In genomic region chr14:73402579-73402978, GRCh38 we compare ENCODE assay signal across 29 cellular contexts. TPM values are rescaled to one million over a fixed set of nuclear protein-coding genes. Genes with fewer than 3 reads are reported as not detected.
DNase-seq lines count a peak whose midpoint lies in the region; ATAC-seq, FAIRE-seq and TF ChIP-seq lines count a peak whose summit lies in the region.
"Had no signal": no experiment of that assay in that cellular context is flagged by ENCODE, and none has a peak within 500 bp of the region (broad histone marks: within the 10 kb centered on the region; RNA-seq: fewer than 3 reads in every experiment).

No MANE protein-coding gene starts in this region.

- CTCF ChIA-PET in activated B cell treated with CpG ODN at 0.5 μM for 24 hours (lab: Charles Lee) = interaction anchor here (0.8 to 2.2 kb wide), 4 partner anchors 9 to 107 kb away, joined by 3 to 11 read pairs (median 4); partner anchors contain the start of gene NUMB
- CTCF ChIA-PET in HEK293T (lab: Yijun Ruan, JAX) = no interaction called here

- DNase-seq in GM18507 (ENCODE audit: extremely low spot score, insufficient read length, low read depth) = no peak
- DNase-seq in activated B cell treated with CpG ODN at 0.5 μM for 24 hours = no peak
- DNase-seq in stimulated activated effector memory CD8-positive, alpha-beta T cell treated with anti-CD3 and anti-CD28 coated beads, Interleukin-12 subunit alpha, Interleukin-12 subunit beta, amount 100 ng/mL, for 72 hours (ENCODE audit: low spot score in 2 of 2) = no peak
- DNase-seq in GF-D8 (lab: John Stamatoyannopoulos, UW) = no peak
- no peak for DNase-seq in HEK293T (ENCODE audit: extremely low spot score)
- DNase-seq: activated CD4-positive, alpha-beta T cell treated with anti-CD3 and anti-CD28 coated beads for 36 hours; activated gamma-delta T cell; activated naive CD8-positive, alpha-beta T cell treated with anti-CD3 and anti-CD28 coated beads for 36 hours; activated T-cell treated with anti-CD3 and anti-CD28 coated beads, Interleukin-2, amount 50 U/mL, for 1 hour; anterior cingulate cortex; C1 segment of cervical spinal cord; Caco-2; DMS53; effector CD4-positive, alpha-beta T cell; gastrocnemius medialis; lower lobe of right lung; mucosa of descending colon; NCI-H1105 treated with DMSO at 0.1 percent for 48 hours; NCI-H2029; NCI-H524 treated with DMSO at 0.1 percent for 48 hours; SHP77 treated with DMSO at 0.1 percent for 48 hours; T-helper 9 cell; testis had no signal

- H3K27ac Mint-ChIP-seq in IgD-negative memory B cell (peak overlapping the region; percentile 71 to 93 (median 92)), activated B cell treated with CpG ODN at 0.5 μM for 24 hours (peak overlapping the region; percentile 88)
- peak overlapping the region; percentile 43 for H3K27ac Mint-ChIP-seq in stimulated activated effector memory CD8-positive, alpha-beta T cell treated with anti-CD3 and anti-CD28 coated beads, Interleukin-12 subunit alpha, Interleukin-12 subunit beta, amount 100 ng/mL, for 72 hours
- H3K27ac Mint-ChIP-seq: activated CD4-positive, alpha-beta T cell treated with anti-CD3 and anti-CD28 coated beads for 36 hours; activated naive CD8-positive, alpha-beta T cell treated with anti-CD3 and anti-CD28 coated beads for 36 hours; GM23338; natural killer cell treated with Interleukin-12 subunit alpha and Interleukin-12 subunit beta and Interleukin-15 and Interleukin-18, amount 100 ng/mL, for 72 hours; stimulated activated naive CD8-positive, alpha-beta T cell treated with anti-CD3 and anti-CD28 coated beads, Interleukin-15, Interleukin-2, amounts not matched to agents 100 ng/mL and 50 ng/mL, for 24 hours had no signal

- POLR2A ChIA-PET in activated B cell treated with CpG ODN at 0.5 μM for 24 hours (lab: Charles Lee) = interaction anchor here (0.5 to 2.0 kb wide), 5 partner anchors 12 to 40 kb away, joined by 3 to 14 read pairs (median 9); no protein-coding TSS in a partner anchor
- POLR2A ChIA-PET in HEK293T (lab: Yijun Ruan, JAX) = interaction anchor here (1.3 kb wide), 1 partner anchor 56 kb away, joined by 3 read pairs; the partner anchor contains the start of gene NUMB

- no peak for TF ChIP-seq CTCF in activated B cell treated with CpG ODN at 0.5 μM for 24 hours (IDR thresholded peaks at IDR 0.05)

- H3K9me3 Mint-ChIP-seq in IgD-negative memory B cell (peaks cover 0 to 4% (median 2%) of the 10 kb centered on the region in 3 donors), activated B cell treated with CpG ODN at 0.5 μM for 24 hours (peaks cover 2% of the 10 kb centered on the region)
- H3K9me3 Mint-ChIP-seq in stimulated activated effector memory CD8-positive, alpha-beta T cell treated with anti-CD3 and anti-CD28 coated beads, Interleukin-12 subunit alpha, Interleukin-12 subunit beta, amount 100 ng/mL, for 72 hours = no peaks in the 10 kb centered on the region
- H3K9me3 Mint-ChIP-seq: natural killer cell treated with Interleukin-12 subunit alpha and Interleukin-12 subunit beta and Interleukin-15 and Interleukin-18, amount 100 ng/mL, for 72 hours; stimulated activated naive CD8-positive, alpha-beta T cell treated with anti-CD3 and anti-CD28 coated beads, Interleukin-15, Interleukin-2, amounts not matched to agents 100 ng/mL and 50 ng/mL, for 24 hours had no signal

- peak; percentile 61 for FAIRE-seq in GM18507 (lab: Jason Lieb, UNC)

- H3K4me1 Mint-ChIP-seq in IgD-negative memory B cell = peaks cover 27 to 37% (median 32%) of the 10 kb centered on the region in 3 donors
- H3K4me1 Mint-ChIP-seq in activated B cell treated with CpG ODN at 0.5 μM for 24 hours = peaks cover 61% of the 10 kb centered on the region
- no peaks in the 10 kb centered on the region for H3K4me1 Mint-ChIP-seq in stimulated activated effector memory CD8-positive, alpha-beta T cell treated with anti-CD3 and anti-CD28 coated beads, Interleukin-12 subunit alpha, Interleukin-12 subunit beta, amount 100 ng/mL, for 72 hours

- H3K27me3 Mint-ChIP-seq in IgD-negative memory B cell (no peaks in the 10 kb centered on the region), activated B cell treated with CpG ODN at 0.5 μM for 24 hours (no peaks in the 10 kb centered on the region)
- H3K27me3 Mint-ChIP-seq: activated CD4-positive, alpha-beta T cell treated with anti-CD3 and anti-CD28 coated beads for 36 hours; activated naive CD8-positive, alpha-beta T cell treated with anti-CD3 and anti-CD28 coated beads for 36 hours; natural killer cell treated with Interleukin-12 subunit alpha and Interleukin-12 subunit beta and Interleukin-15 and Interleukin-18, amount 100 ng/mL, for 72 hours; stimulated activated naive CD8-positive, alpha-beta T cell treated with anti-CD3 and anti-CD28 coated beads, Interleukin-15, Interleukin-2, amounts not matched to agents 100 ng/mL and 50 ng/mL, for 24 hours had no signal

- no peak for ATAC-seq in activated B cell treated with CpG ODN at 0.5 μM for 24 hours (ENCODE audit: low read depth)
- ATAC-seq in stimulated activated effector memory CD8-positive, alpha-beta T cell treated with anti-CD3 and anti-CD28 coated beads, Interleukin-12 subunit alpha, Interleukin-12 subunit beta, amount 100 ng/mL, for 72 hours = no peak
- no peak for ATAC-seq in GM18520 (IDR thresholded peaks at IDR 0.05; ENCODE audit: unreplicated experiment)
- no peak for ATAC-seq in HG03520 (IDR thresholded peaks at IDR 0.05; ENCODE audit: unreplicated experiment)
- ATAC-seq: activated CD4-positive, alpha-beta T cell treated with anti-CD3 and anti-CD28 coated beads for 36 hours; gastrocnemius medialis; GM23338; mucosa of descending colon; natural killer cell treated with Interleukin-12 subunit alpha and Interleukin-12 subunit beta and Interleukin-15 and Interleukin-18, amount 100 ng/mL, for 72 hours had no signal

- intact Hi-C loops in activated B cell treated with CpG ODN at 0.5 μM for 24 hours (cut with micrococcal nuclease) = no loop called here

- H3K36me3 Mint-ChIP-seq in IgD-negative memory B cell = peaks cover 7% of the 10 kb centered on the region
- peaks cover 30% of the 10 kb centered on the region for H3K36me3 Mint-ChIP-seq in activated B cell treated with CpG ODN at 0.5 μM for 24 hours (ENCODE audit: low read depth)
- H3K36me3 Mint-ChIP-seq in stimulated activated effector memory CD8-positive, alpha-beta T cell treated with anti-CD3 and anti-CD28 coated beads, Interleukin-12 subunit alpha, Interleukin-12 subunit beta, amount 100 ng/mL, for 72 hours = peaks cover 14% of the 10 kb centered on the region
- H3K36me3 Mint-ChIP-seq: natural killer cell treated with Interleukin-12 subunit alpha and Interleukin-12 subunit beta and Interleukin-15 and Interleukin-18, amount 100 ng/mL, for 72 hours had no signal

- peak overlapping the region in 2 of 4 donors; percentile 13 to 66 for H3K4me3 Mint-ChIP-seq in IgD-negative memory B cell
- H3K4me3 Mint-ChIP-seq in activated B cell treated with CpG ODN at 0.5 μM for 24 hours = no peak overlapping the region
- H3K4me3 Mint-ChIP-seq in stimulated activated effector memory CD8-positive, alpha-beta T cell treated with anti-CD3 and anti-CD28 coated beads, Interleukin-12 subunit alpha, Interleukin-12 subunit beta, amount 100 ng/mL, for 72 hours = no peak overlapping the region
- H3K4me3 Mint-ChIP-seq: activated CD4-positive, alpha-beta T cell treated with anti-CD3 and anti-CD28 coated beads for 36 hours; activated naive CD8-positive, alpha-beta T cell treated with anti-CD3 and anti-CD28 coated beads for 36 hours; GM23338; natural killer cell treated with Interleukin-12 subunit alpha and Interleukin-12 subunit beta and Interleukin-15 and Interleukin-18, amount 100 ng/mL, for 72 hours; stimulated activated naive CD8-positive, alpha-beta T cell treated with anti-CD3 and anti-CD28 coated beads, Interleukin-15, Interleukin-2, amounts not matched to agents 100 ng/mL and 50 ng/mL, for 24 hours had no signal

TF ChIP-seq in HEK293T, 16 proteins besides CTCF, POLR2A, EP300 and RAD21:
- no peak for TF ChIP-seq HDGF (IDR thresholded peaks at IDR 0.05; ENCODE audit: borderline replicate concordance)
- TF ChIP-seq SUZ12 (IDR thresholded peaks at IDR 0.05) = no peak
- TF ChIP-seq FOXM1 (IDR thresholded peaks at IDR 0.05; ENCODE audit: borderline replicate concordance) = no peak
- no peak for TF ChIP-seq ZNF384 (IDR thresholded peaks at IDR 0.05)
- no peak for TF ChIP-seq FOXA1 (IDR thresholded peaks at IDR 0.05)
- TF ChIP-seq ARNT (IDR thresholded peaks at IDR 0.05) = no peak
- TF ChIP-seq PKNOX1 (IDR thresholded peaks at IDR 0.05) = no peak
- no peak for TF ChIP-seq TARDBP (IDR thresholded peaks at IDR 0.05)
- TF ChIP-seq SP1 (IDR thresholded peaks at IDR 0.05) = no peak

RNA-seq across cellular contexts. Expression of gene NUMB, which starts 55.8 kb away (rescaled TPM):
- 58.3 TPM for polyA plus RNA-seq in IgD-negative memory B cell
- total RNA-seq in activated B cell treated with CpG ODN at 0.5 μM for 24 hours = 69.5 and 71.4 TPM in 2 replicates
